10 cellular contexts compared by ENCODE assay signal in the genomic region with DNA sequence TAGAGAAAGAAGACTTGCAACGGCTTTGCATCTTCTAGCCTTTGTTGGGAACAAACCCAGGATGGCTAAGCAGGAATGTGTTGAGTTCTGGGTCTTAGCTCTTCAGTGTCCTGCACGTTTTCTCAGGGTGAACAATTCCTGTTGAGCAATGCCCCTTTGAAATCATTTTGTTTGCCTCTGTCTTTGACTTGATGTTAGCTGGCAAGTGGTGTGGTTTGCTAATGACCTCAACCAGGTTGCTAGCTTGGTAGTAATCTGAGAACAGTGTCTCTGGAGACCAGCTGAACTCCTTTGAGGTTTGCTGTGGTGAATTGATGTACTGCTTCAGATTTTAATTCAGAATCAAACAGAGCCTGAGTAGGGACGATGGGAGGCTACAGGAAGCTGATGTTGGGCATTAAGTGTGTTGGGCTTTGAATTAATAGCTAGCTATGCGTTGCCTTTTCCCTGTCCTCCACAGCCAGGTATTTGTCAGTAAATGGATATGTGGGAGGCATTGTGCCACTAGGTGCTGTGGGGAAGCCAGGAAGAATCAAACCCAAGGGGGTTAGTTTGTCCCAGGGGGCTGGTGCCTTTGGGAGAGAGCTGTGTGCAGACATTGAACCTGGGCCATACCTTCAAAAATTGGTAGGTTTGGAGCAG. TPM values are rescaled to one million over a fixed set of nuclear protein-coding genes. Genes with fewer than 3 reads are reported as not detected.
DNase-seq lines count a peak whose midpoint lies in the region; ATAC-seq and TF ChIP-seq lines count a peak whose summit lies in the region.
"Had no signal": no experiment of that assay in that cellular context is flagged by ENCODE, and none has a peak within 500 bp of the region (broad histone marks: within the 10 kb centered on the region; RNA-seq: fewer than 3 reads in every experiment).

No MANE protein-coding gene starts in this region.

- H3K27ac Mint-ChIP-seq in nephron progenitor cell: no peak overlapping the region
- H3K27ac Mint-ChIP-seq: activated T-helper 17 cell treated with anti-CD3 and anti-CD28 coated beads, Interleukin-2, amount 50 U/mL, for 72 hours; natural killer cell had no signal

- DNase-seq in ELF-1 (ENCODE audit: low read depth, low spot score): peak; percentile 56
- DNase-seq in M059J (ENCODE audit: low read depth): peak; percentile 87
- peak; percentile 86 for DNase-seq in astrocyte of the cerebellum (ENCODE audit: low read depth)
- DNase-seq in nephron progenitor cell: no peak
- DNase-seq in HK-2 (ENCODE audit: unreplicated experiment): no peak
- DNase-seq in anterior cingulate cortex (lab: John Stamatoyannopoulos, UW): no peak
- DNase-seq in RKO (ENCODE audit: low spot score): no peak
- DNase-seq: natural killer cell had no signal

- H3K4me3 ChIP-seq in astrocyte of the cerebellum (ENCODE audit: low read depth, low read length): no peak overlapping the region

- no peaks in the 10 kb centered on the region for H3K36me3 Mint-ChIP-seq in nephron progenitor cell (ENCODE audit: low read depth)
- H3K36me3 Mint-ChIP-seq: natural killer cell had no signal

- peaks cover 53% of the 10 kb centered on the region for H3K4me1 Mint-ChIP-seq in nephron progenitor cell
- H3K4me1 Mint-ChIP-seq: activated T-helper 17 cell treated with anti-CD3 and anti-CD28 coated beads, Interleukin-2, amount 50 U/mL, for 72 hours; natural killer cell had no signal

- H3K27me3 Mint-ChIP-seq in nephron progenitor cell (ENCODE audit: low read depth, poor library complexity): peaks cover 4% of the 10 kb centered on the region

- peaks cover 4% of the 10 kb centered on the region for H3K9me3 Mint-ChIP-seq in nephron progenitor cell
- H3K9me3 Mint-ChIP-seq: activated T-helper 17 cell treated with anti-CD3 and anti-CD28 coated beads, Interleukin-2, amount 50 U/mL, for 72 hours; natural killer cell had no signal

- in situ Hi-C loops in astrocyte of the cerebellum (cut with HindIII; ENCODE audit: low sequenced_read_pairs): no loop called here

- ATAC-seq in HG03432 (IDR thresholded peaks at IDR 0.05; ENCODE audit: unreplicated experiment): no peak
- ATAC-seq: activated T-helper 17 cell treated with anti-CD3 and anti-CD28 coated beads, Interleukin-2, amount 50 U/mL, for 72 hours; natural killer cell had no signal

- TF ChIP-seq CTCF in astrocyte of the cerebellum (IDR thresholded peaks at IDR 0.05; ENCODE audit: low read depth, low read length, missing control alignments) (peak; percentile 8), nephron progenitor cell (IDR thresholded peaks at IDR 0.05) (no peak)

- peak overlapping the region; percentile 7 for H3K4me3 Mint-ChIP-seq in nephron progenitor cell
- H3K4me3 Mint-ChIP-seq: activated T-helper 17 cell treated with anti-CD3 and anti-CD28 coated beads, Interleukin-2, amount 50 U/mL, for 72 hours; natural killer cell had no signal

RNA-seq across cellular contexts. Expression of a gene that starts 23.3 kb away (rescaled TPM):
- total RNA-seq in M059J (2014; rRNA removed; shearing (Covaris generic)): 74.6 and 108 TPM in 2 replicates

RNA-seq across cellular contexts. Expression of a gene that starts 43.8 kb away (rescaled TPM):
- 89.5 and 148 TPM in 2 replicates for total RNA-seq in M059J (2014; rRNA removed; shearing (Covaris generic))

Comparison
In these comparisons a context has a peak if more than half of its experiments do, and no peak if none do; other contexts are left out.
1. DNase-seq: peak in ELF-1 (single experiment), M059J (single experiment) and astrocyte of the cerebellum (single experiment); none in nephron progenitor cell (single experiment), HK-2 (single experiment), anterior cingulate cortex (0 of 58) and RKO (single experiment).